8 cellular contexts compared by ENCODE assay signal in genomic region chr7:64951250-64951848, GRCh38. TPM values are rescaled to one million over a fixed set of nuclear protein-coding genes. Genes with fewer than 3 reads are reported as not detected.
DNase-seq lines count a peak whose midpoint lies in the region; ATAC-seq, FAIRE-seq and TF ChIP-seq lines count a peak whose summit lies in the region.

No MANE protein-coding gene starts in this region.

- H3K79me2 ChIP-seq in fibroblast of lung (ENCODE audit: control insufficient read depth, insufficient read depth, low read length) = no peaks in the 10 kb centered on the region

- peaks cover 11% of the 10 kb centered on the region; the same call in 1 of the 3 replicates for H3K9me3 ChIP-seq in A549
- no peaks in the 10 kb centered on the region for H3K9me3 ChIP-seq in SK-N-MC (ENCODE audit: low read depth, low read length)
- H3K9me3 ChIP-seq in fibroblast of lung (ENCODE audit: control insufficient read depth, insufficient read depth, low read depth, low read length) = no peaks in the 10 kb centered on the region
- H3K9me3 ChIP-seq in neuronal stem cell (replicated peaks in 1 of 2; ENCODE audit: control insufficient read depth in 2 of 2, insufficient read depth in 1 of 2, low read depth in 1 of 2, low read length in 2 of 2) = no peaks in the 10 kb centered on the region

- no peak overlapping the region for H3K18ac ChIP-seq in neuronal stem cell (ENCODE audit: low read length)

- TF ChIP-seq CTCF in A549 (IDR thresholded peaks at IDR 0.05) (peak; percentile 49), GM12864 (IDR thresholded peaks at IDR 0.05; ENCODE audit: low read depth, low read length, missing control alignments) (peak; percentile 68), fibroblast of lung (conservative IDR thresholded peaks at IDR 0.05 in 1 of 2, IDR thresholded peaks at IDR 0.05 in 1 of 2; ENCODE audit: low read depth in 1 of 2, low read length in 2 of 2) (peak; percentile 68 to 81)

- TF ChIP-seq POLR2A in A549 (IDR thresholded peaks at IDR 0.05; ENCODE audit: low read length) = no peak

- H2BK120ac ChIP-seq in neuronal stem cell (ENCODE audit: low read depth, low read length) = no peak overlapping the region

- no peak overlapping the region for H3K9ac ChIP-seq in SK-N-MC (ENCODE audit: insufficient read length)
- no peak overlapping the region for H3K9ac ChIP-seq in fibroblast of lung (ENCODE audit: insufficient read depth, low read length)
- no peak overlapping the region for H3K9ac ChIP-seq in neuronal stem cell (ENCODE audit: low read depth, low read length, poor library complexity)

- CTCF ChIA-PET in A549 (lab: Yijun Ruan, JAX) = interaction anchor here (1.2 to 1.4 kb wide), 4 partner anchors 11 to 356 kb away, joined by 3 to 8 read pairs (median 4); partner anchors contain the start of gene ZNF273

- H2BK5ac ChIP-seq in neuronal stem cell (ENCODE audit: low read length) = no peak overlapping the region

- no peaks in the 10 kb centered on the region for H3K79me1 ChIP-seq in neuronal stem cell (ENCODE audit: low read depth, low read length)

- FAIRE-seq in A549 (lab: Jason Lieb, UNC) = no peak

- 0 out of 6 replicates have a peak, but pooled peaks of 1 of the 2 experiments have one; percentile 38 for ATAC-seq in A549
- no peak for ATAC-seq in HG03460 (IDR thresholded peaks at IDR 0.05; ENCODE audit: unreplicated experiment)

- POLR2A ChIA-PET in A549 (lab: Yijun Ruan, JAX) = no interaction called here

- H4K20me1 ChIP-seq in fibroblast of lung (ENCODE audit: control insufficient read depth, extremely low read depth, insufficient read depth, low read length) = no peaks in the 10 kb centered on the region

- H3K4me1 ChIP-seq in A549 (no peaks in the 10 kb centered on the region), fibroblast of lung (ENCODE audit: control insufficient read depth, extremely low read depth, insufficient read depth, low read length) (no peaks in the 10 kb centered on the region), neuronal stem cell (ENCODE audit: control insufficient read depth in 2 of 2, insufficient read depth in 1 of 2, low read depth in 1 of 2, low read length in 2 of 2) (no peaks in the 10 kb centered on the region)

- TF ChIP-seq RAD21 in A549 (conservative IDR thresholded peaks at IDR 0.05 in 1 of 2, IDR thresholded peaks at IDR 0.05 in 1 of 2) = peak in 1 of 2 experiments; percentile 64; a peak in 4 of 5 replicates

- H3K4me3 ChIP-seq in A549 = no peak overlapping the region
- H3K4me3 ChIP-seq in GM12864 (ENCODE audit: low read depth, low read length) = no peak overlapping the region
- no peak overlapping the region for H3K4me3 ChIP-seq in SK-N-MC
- no peak overlapping the region for H3K4me3 ChIP-seq in fibroblast of lung (replicated peaks in 1 of 4; ENCODE audit: control extremely low read depth in 1 of 4, insufficient read depth in 1 of 4, low read depth in 3 of 4, low read length in 4 of 4)
- no peak overlapping the region for H3K4me3 ChIP-seq in neuronal stem cell (ENCODE audit: low read length in 2 of 2)

- no peak overlapping the region for H3K27ac ChIP-seq in A549
- no peak overlapping the region for H3K27ac ChIP-seq in SK-N-MC
- H3K27ac ChIP-seq in fibroblast of lung (ENCODE audit: insufficient read depth, low read length) = no peak overlapping the region
- no peak overlapping the region for H3K27ac ChIP-seq in neuronal stem cell (replicated peaks; ENCODE audit: low read length)

- TF ChIP-seq EP300 in A549 (IDR thresholded peaks at IDR 0.05) = no peak

- H3K27me3 ChIP-seq in fibroblast of lung (ENCODE audit: control insufficient read depth, insufficient read depth, low read length) (peaks cover 7% of the 10 kb centered on the region), neuronal stem cell (ENCODE audit: control insufficient read depth in 3 of 3, insufficient read depth in 3 of 3, low read depth in 1 of 3, low read length in 3 of 3) (peaks cover 0 to 21% (median 11%) of the 10 kb centered on the region in 3 experiments)

- H3K23ac ChIP-seq in neuronal stem cell (ENCODE audit: low read depth, low read length, poor library complexity) = no peak overlapping the region

- H2AFZ ChIP-seq in fibroblast of lung (ENCODE audit: low read length) (no peak overlapping the region), neuronal stem cell (ENCODE audit: low read length) (no peak overlapping the region)

- H3K36me3 ChIP-seq in SK-N-MC (ENCODE audit: insufficient read depth, low read length) (no peaks in the 10 kb centered on the region), fibroblast of lung (ENCODE audit: control insufficient read depth, insufficient read depth, low read length) (no peaks in the 10 kb centered on the region), neuronal stem cell (replicated peaks in 1 of 2; ENCODE audit: control insufficient read depth in 2 of 2, insufficient read depth in 2 of 2, low read length in 2 of 2) (no peaks in the 10 kb centered on the region)

- WGBS in A549 (ENCODE audit: missing lambda C conversion rate) = 0% methylated on average over 1 of the region's 1 CpG
- WGBS in neuronal stem cell (ENCODE audit: extremely low coverage in 2 of 2, insufficient read length in 2 of 2, insufficient replicate concordance in 1 of 2), 2 donors = no CpG with 5 or more reads among the region's 1 CpG

- DNase-seq in A549 (ENCODE audit: low read depth in 1 of 2, low spot score in 1 of 2) (peak; percentile 3 to 46), GM12864 (ENCODE audit: low read depth) (peak; percentile 8), KG1 (lab: John Stamatoyannopoulos, UW) (peak; percentile 17), SK-N-MC (ENCODE audit: low read depth, low spot score) (peak; percentile 30), fibroblast of lung (ENCODE audit: low read depth in 2 of 2) (peak; percentile 26 to 65), neuronal stem cell (ENCODE audit: low spot score) (peak; percentile 2)
- no peak for DNase-seq in activated effector memory CD4-positive, alpha-beta T cell treated with anti-CD3 and anti-CD28 coated beads, Interleukin-2, amount 50 U/mL, for 16 hours

- H2AK5ac ChIP-seq in neuronal stem cell (ENCODE audit: low read depth, low read length) = no peak overlapping the region

- H3K4me2 ChIP-seq in A549 (no peak overlapping the region), fibroblast of lung (ENCODE audit: extremely low read depth, insufficient read depth, low read length) (no peak overlapping the region), neuronal stem cell (ENCODE audit: insufficient read depth, low read length, poor library complexity, severe bottlenecking) (no peak overlapping the region)

- H4K8ac ChIP-seq in neuronal stem cell (ENCODE audit: low read depth, low read length) = no peak overlapping the region

- H4K91ac ChIP-seq in neuronal stem cell (ENCODE audit: low read depth, low read length, poor library complexity) = no peak overlapping the region

- no peak overlapping the region for H2BK12ac ChIP-seq in neuronal stem cell (ENCODE audit: low read length)

- H3K4ac ChIP-seq in neuronal stem cell (ENCODE audit: low read length) = no peak overlapping the region

- no peak overlapping the region for H3K14ac ChIP-seq in neuronal stem cell (ENCODE audit: low read length)

- H2BK15ac ChIP-seq in neuronal stem cell (ENCODE audit: low read length) = no peak overlapping the region

TF ChIP-seq in A549, 52 proteins besides CTCF, POLR2A, EP300 and RAD21:
- no peak for TF ChIP-seq HDAC2 (IDR thresholded peaks at IDR 0.05)
- TF ChIP-seq SMC3 (IDR thresholded peaks at IDR 0.05) = peak; percentile 34; the same call in 1 of the 3 replicates

RNA-seq across cellular contexts. Expression of gene ZNF117, which starts 39.5 kb away (rescaled TPM):
- 0.99 and 1.3 TPM in 2 replicates for polyA plus RNA-seq in A549 (2011; rRNA removed)
- 0.05 and 0.06 TPM in 2 replicates for polyA plus RNA-seq in A549 (2012; cell fraction: cytosol; rRNA removed)
- 0.13 and 0.29 TPM in 2 replicates for polyA plus RNA-seq in A549 (2012; cell fraction: nucleus; rRNA removed)
- polyA plus RNA-seq in A549 (2017; fragmentation: RNase III; extraction: RNeasy Plus Mini Kit Qiagen cat#74134 plus additional on column Dnase treatment) = 0.90 to 1.3 TPM (median 0.98 TPM) in 3 replicates
- polyA minus RNA-seq in A549 (2011; rRNA and poly(A)+ RNA removed) = 0.39 and 0.41 TPM in 2 replicates
- total RNA-seq in fibroblast of lung = 5.6 and 6.3 TPM in 2 replicates
- polyA plus RNA-seq in fibroblast of lung = 1.8 and 2.8 TPM in 2 replicates
- 1.3 and 1.9 TPM in 2 replicates for polyA plus RNA-seq in fibroblast of lung (2012)
- polyA minus RNA-seq in fibroblast of lung (ENCODE audit: low replicate concordance) = 0.07 and 0.16 TPM in 2 replicates
- polyA plus RNA-seq in neuronal stem cell (2013, experiment 1 of 2) = 20.4 TPM
- polyA plus RNA-seq in neuronal stem cell (2013, experiment 2 of 2) = 21.0 TPM

RNA-seq across cellular contexts. Expression of gene ZNF273, which starts 48.3 kb away (rescaled TPM):
- 5.2 TPM in 2 replicates for polyA plus RNA-seq in A549 (2011; rRNA removed)
- 1.7 and 2.0 TPM in 2 replicates for polyA plus RNA-seq in A549 (2012; cell fraction: cytosol; rRNA removed)
- polyA plus RNA-seq in A549 (2012; cell fraction: nucleus; rRNA removed) = 0.77 and 1.4 TPM in 2 replicates
- 2.5 to 3.1 TPM (median 3.1 TPM) in 3 replicates for polyA plus RNA-seq in A549 (2017; fragmentation: RNase III; extraction: RNeasy Plus Mini Kit Qiagen cat#74134 plus additional on column Dnase treatment)
- polyA minus RNA-seq in A549 (2011; rRNA and poly(A)+ RNA removed) = 2.3 and 2.8 TPM in 2 replicates
- total RNA-seq in fibroblast of lung = 2.1 and 3.1 TPM in 2 replicates
- 2.1 and 2.6 TPM in 2 replicates for polyA plus RNA-seq in fibroblast of lung
- 1.0 and 1.5 TPM in 2 replicates for polyA plus RNA-seq in fibroblast of lung (2012)
- polyA minus RNA-seq in fibroblast of lung (ENCODE audit: low replicate concordance) = 0.74 and 0.90 TPM in 2 replicates
- polyA plus RNA-seq in neuronal stem cell (2013, experiment 1 of 2) = 13.8 TPM
- 14.3 TPM for polyA plus RNA-seq in neuronal stem cell (2013, experiment 2 of 2)

RNA-seq across cellular contexts. Expression of gene ERV3-1, which starts 55.1 kb away (rescaled TPM):
- polyA plus RNA-seq in A549 (2011; rRNA removed) (5.7 and 5.8 TPM in 2 replicates), A549 (2017; fragmentation: RNase III; extraction: RNeasy Plus Mini Kit Qiagen cat#74134 plus additional on column Dnase treatment) (5.0 to 7.0 TPM (median 5.8 TPM) in 3 replicates), fibroblast of lung (4.2 and 4.3 TPM in 2 replicates)
- polyA plus RNA-seq in A549 (2012; cell fraction: cytosol; rRNA removed) = 1.9 and 2.1 TPM in 2 replicates
- polyA plus RNA-seq in A549 (2012; cell fraction: nucleus; rRNA removed) = 1.9 and 2.7 TPM in 2 replicates
- 4.8 and 6.3 TPM in 2 replicates for polyA minus RNA-seq in A549 (2011; rRNA and poly(A)+ RNA removed)
- total RNA-seq in fibroblast of lung = 6.2 and 8.8 TPM in 2 replicates
- 2.3 and 3.0 TPM in 2 replicates for polyA plus RNA-seq in fibroblast of lung (2012)
- polyA minus RNA-seq in fibroblast of lung (ENCODE audit: low replicate concordance) = 5.4 and 5.7 TPM in 2 replicates
- polyA plus RNA-seq in neuronal stem cell (2013, experiment 1 of 2) = 18.6 TPM
- polyA plus RNA-seq in neuronal stem cell (2013, experiment 2 of 2) = 19.3 TPM
